10 cellular contexts compared by ENCODE assay signal in genomic region chr1:54324031-54324654, GRCh38.
DNase-seq lines count a peak whose midpoint lies in the region; ATAC-seq and TF ChIP-seq lines count a peak whose summit lies in the region.
"Had no signal": no experiment of that assay in that cellular context is flagged by ENCODE, and none has a peak within 500 bp of the region (broad histone marks: within the 10 kb centered on the region; RNA-seq: fewer than 3 reads in every experiment).

No MANE protein-coding gene starts in this region.

- WGBS in upper lobe of left lung, 2 donors: 59 to 65% methylated on average over 13 to 14 of the region's 14 CpGs

- H3K27me3 ChIP-seq in foreskin keratinocyte (no peaks in the 10 kb centered on the region), muscle layer of colon (ENCODE audit: control insufficient read depth in 1 of 2, insufficient read depth in 2 of 2, low read length in 2 of 2) (no peaks in the 10 kb centered on the region), upper lobe of left lung (no peaks in the 10 kb centered on the region)

- no peak for TF ChIP-seq CTCF in foreskin keratinocyte (conservative IDR thresholded peaks at IDR 0.05)
- no peak for TF ChIP-seq CTCF in upper lobe of left lung (IDR thresholded peaks at IDR 0.05)

- H3K4me1 ChIP-seq in foreskin keratinocyte (peaks cover 19% of the 10 kb centered on the region), muscle layer of colon (ENCODE audit: insufficient read depth, low read length) (peaks cover 80% of the 10 kb centered on the region), upper lobe of left lung (peaks cover 33 to 61% (median 52%) of the 10 kb centered on the region in 4 donors)

- H3K36me3 ChIP-seq in muscle layer of colon (ENCODE audit: insufficient read depth, low read length): no peaks in the 10 kb centered on the region
- H3K36me3 ChIP-seq in upper lobe of left lung: no peaks in the 10 kb centered on the region

- H3K9ac ChIP-seq in muscle layer of colon (ENCODE audit: low read length): no peak overlapping the region

- peak overlapping the region in 1 of 2 donors; percentile 21 for H3K4me3 ChIP-seq in muscle layer of colon (ENCODE audit: low read depth in 1 of 2, low read length in 2 of 2)
- no peak overlapping the region for H3K4me3 ChIP-seq in upper lobe of left lung

- TF ChIP-seq EP300 in upper lobe of left lung (IDR thresholded peaks at IDR 0.05): no peak

- peak; percentile 43 for ATAC-seq in foreskin keratinocyte
- peak in 1 of 2 donors; percentile 40 for ATAC-seq in upper lobe of left lung (ENCODE audit: low FRiP score in 2 of 2)
- no peak for ATAC-seq in GM19463 (IDR thresholded peaks at IDR 0.05; ENCODE audit: unreplicated experiment)
- no peak for ATAC-seq in HG03159 (IDR thresholded peaks at IDR 0.05; ENCODE audit: unreplicated experiment)

- no peak for TF ChIP-seq POLR2A in upper lobe of left lung (IDR thresholded peaks at IDR 0.05)

- H3K27ac ChIP-seq in foreskin keratinocyte: no peak overlapping the region
- H3K27ac ChIP-seq in muscle layer of colon (ENCODE audit: low read depth, low read length): peak overlapping the region; percentile 54
- H3K27ac ChIP-seq in upper lobe of left lung: peak overlapping the region in 3 of 4 donors; percentile 46 to 85 (median 68)

- peak; percentile 19 to 64 for DNase-seq in NCI-H524 (lab: John Stamatoyannopoulos, UW)
- no peak for DNase-seq in NCI-H524 treated with DMSO at 0.1 percent for 48 hours (lab: John Stamatoyannopoulos, UW)
- peak; percentile 70 to 85 for DNase-seq in foreskin keratinocyte
- no peak for DNase-seq in upper lobe of left lung
- DNase-seq in T-helper 9 cell: no peak
- DNase-seq: DND-41, NCI-H774 had no signal

- no peaks in the 10 kb centered on the region for H3K9me3 ChIP-seq in muscle layer of colon (ENCODE audit: low read length)
- no peaks in the 10 kb centered on the region for H3K9me3 ChIP-seq in upper lobe of left lung

Comparison
In these comparisons a context has a peak if more than half of its experiments do, and no peak if none do; other contexts are left out.
1. DNase-seq: peak in NCI-H524 (2 of 2) and foreskin keratinocyte (2 of 2); none in NCI-H524 treated with DMSO at 0.1 percent for 48 hours (single experiment), upper lobe of left lung (0 of 2) and T-helper 9 cell (single experiment).